ENCODE assay signal across 11 cellular contexts in genomic region chr9:121288557-121288873, GRCh38. TPM values are rescaled to one million over a fixed set of nuclear protein-coding genes. Genes with fewer than 3 reads are reported as not detected.
A peak's percentile ranks its signal among the peaks of the same experiment; 100 is the strongest.
DNase-seq lines count a peak whose midpoint lies in the region; ATAC-seq and TF ChIP-seq lines count a peak whose summit lies in the region.
"Had no signal": no experiment of that assay in that cellular context is flagged by ENCODE, and none has a peak within 500 bp of the region (broad histone marks: within the 10 kb centered on the region; RNA-seq: fewer than 3 reads in every experiment).

No MANE protein-coding gene starts in this region.

- H3K27me3 ChIP-seq in MM.1S (replicated peaks; ENCODE audit: insufficient read depth, low read length) (no peaks in the 10 kb centered on the region), suprapubic skin (no peaks in the 10 kb centered on the region)

- intact Hi-C loops in mucosa of descending colon (cut with DNase I, micrococcal nuclease): no loop called here

- no peaks in the 10 kb centered on the region for H4K20me1 ChIP-seq in MM.1S (ENCODE audit: insufficient read depth, low read length)

- TF ChIP-seq CTCF in MM.1S (IDR thresholded peaks at IDR 0.05; ENCODE audit: low read length) (no peak), mucosa of descending colon (IDR thresholded peaks at IDR 0.05) (no peak), suprapubic skin (IDR thresholded peaks at IDR 0.05) (no peak)

- WGBS in suprapubic skin: 6% methylated on average over 3 of the region's 3 CpGs

- H3K4me3 ChIP-seq in MM.1S (ENCODE audit: low read length): no peak overlapping the region
- H3K4me3 ChIP-seq in mucosa of descending colon: no peak overlapping the region
- peak overlapping the region; percentile 21 for H3K4me3 ChIP-seq in suprapubic skin

- H3K4me2 ChIP-seq in MM.1S (ENCODE audit: low read depth, low read length): 0 out of 2 replicates have a peak overlapping the region, but pooled peaks have one; percentile 12

- no peak for TF ChIP-seq POLR2A in suprapubic skin (IDR thresholded peaks at IDR 0.05)

- no peaks in the 10 kb centered on the region for H3K4me1 ChIP-seq in MM.1S (ENCODE audit: low read length)
- peaks cover 60% of the 10 kb centered on the region for H3K4me1 ChIP-seq in mucosa of descending colon (ENCODE audit: low read depth)
- peaks cover 89% of the 10 kb centered on the region for H3K4me1 ChIP-seq in suprapubic skin

- H3K9me2 ChIP-seq in MM.1S (replicated peaks; ENCODE audit: insufficient read depth, low read length): no peaks in the 10 kb centered on the region

- H3K79me2 ChIP-seq in MM.1S (ENCODE audit: low read length): no peaks in the 10 kb centered on the region

- H2AFZ ChIP-seq in MM.1S (ENCODE audit: low read length): no peak overlapping the region

- H3F3A ChIP-seq in MM.1S (ENCODE audit: insufficient read depth, low read length): no peaks in the 10 kb centered on the region

- TF ChIP-seq EP300 in suprapubic skin (IDR thresholded peaks at IDR 0.05): no peak

- no peak overlapping the region for H3K9ac ChIP-seq in MM.1S (ENCODE audit: low read length)

- H3K27ac ChIP-seq in MM.1S (ENCODE audit: low read length) (no peak overlapping the region), cingulate gyrus (ENCODE audit: low read depth, low read length) (peak overlapping the region; percentile 95), suprapubic skin (peak overlapping the region; percentile 97)

- ATAC-seq in mucosa of descending colon: peak; percentile 58
- no peak for ATAC-seq in GM19467 (IDR thresholded peaks at IDR 0.05; ENCODE audit: unreplicated experiment)

- no peaks in the 10 kb centered on the region for H3K9me3 ChIP-seq in MM.1S (replicated peaks; ENCODE audit: insufficient read depth, low read length)
- no peaks in the 10 kb centered on the region for H3K9me3 ChIP-seq in mucosa of descending colon
- H3K9me3 ChIP-seq in suprapubic skin: no peaks in the 10 kb centered on the region

- H3K36me3 ChIP-seq in MM.1S (replicated peaks; ENCODE audit: insufficient read depth, low read length): no peaks in the 10 kb centered on the region
- H3K36me3 ChIP-seq in mucosa of descending colon (ENCODE audit: low read depth): peaks cover 4% of the 10 kb centered on the region
- no peaks in the 10 kb centered on the region for H3K36me3 ChIP-seq in suprapubic skin

- DNase-seq in MM.1S: no peak
- no peak for DNase-seq in mucosa of descending colon
- no peak for DNase-seq in suprapubic skin (ENCODE audit: low spot score in 2 of 2)
- DNase-seq in activated CD4-positive, alpha-beta T cell treated with anti-CD3 and anti-CD28 coated beads for 48 hours: no peak
- DNase-seq in kidney glomerular epithelial cell (lab: John Stamatoyannopoulos, UW): no peak
- DNase-seq in NOMO-1 treated with DMSO at 0.1 percent for 48 hours (lab: John Stamatoyannopoulos, UW; ENCODE audit: unreplicated experiment): no peak
- DNase-seq: dermis blood vessel endothelial cell, DMS53, NCI-H2171 had no signal

RNA-seq across cellular contexts. Expression of gene GSN, which starts 20.6 kb away (rescaled TPM):
- total RNA-seq in mucosa of descending colon (100 to 1,000 TPM; 443 to 952 (median 937) TPM), suprapubic skin (100 to 1,000 TPM; 681 to 944 (median 771) TPM)
